ENCODE assay signal across 24 cellular contexts in genomic region chr9:27638716-27639115, GRCh38.
"Had no signal": no experiment of that assay in that cellular context is flagged by ENCODE, and none has a peak within 500 bp of the region (broad histone marks: within the 10 kb centered on the region; RNA-seq: fewer than 3 reads in every experiment).

No MANE protein-coding gene starts in this region.

- H3K4me1 ChIP-seq: colonic mucosa, gastroesophageal sphincter, left ventricle myocardium inferior, lower lobe of right lung, psoas muscle, stomach had no signal

- H3K4me1 Mint-ChIP-seq: nephron progenitor cell had no signal

- H3K27me3 ChIP-seq: colonic mucosa, gastroesophageal sphincter, spleen, stomach, transverse colon had no signal

- H3K36me3 ChIP-seq: colonic mucosa, gastroesophageal sphincter, left ventricle myocardium inferior, lower lobe of right lung, spleen, stomach, thoracic aorta, transverse colon had no signal

- H3K27ac Mint-ChIP-seq: nephron progenitor cell had no signal

- H3K9me3 Mint-ChIP-seq: nephron progenitor cell had no signal

- H3K36me3 Mint-ChIP-seq: naive B cell had no signal

- H3K4me3 Mint-ChIP-seq: naive B cell, nephron progenitor cell had no signal

- DNase-seq: cerebellar nuclear complex; colonic mucosa; dermis blood vessel endothelial cell; erythroblast; glutamatergic neuron; islet precursor cell; left ventricle myocardium inferior; lower lobe of right lung; mesenchymal stem cell; naive B cell; nephron progenitor cell; psoas muscle; retina; spleen; stimulated activated CD4-positive, alpha-beta T cell treated with anti-CD3 and anti-CD28 coated beads, Interleukin-15, amount 100 ng/mL, for 24 hours; stimulated activated CD4-positive, alpha-beta T cell treated with anti-CD3 and anti-CD28 coated beads, Interleukin-1b, Interleukin-23, amount 100 ng/mL, for 48 hours; stimulated activated CD4-positive, alpha-beta T cell treated with anti-CD3 and anti-CD28 coated beads, Interleukin-4, amount 100 ng/mL, for 24 hours; stimulated activated naive CD4-positive, alpha-beta T cell; stomach; substantia nigra; transverse colon had no signal

- H3K4me3 ChIP-seq: colonic mucosa, gastroesophageal sphincter, left ventricle myocardium inferior, lower lobe of right lung, psoas muscle, spleen, stomach, thoracic aorta, transverse colon had no signal

- ATAC-seq: gastroesophageal sphincter, lower lobe of right lung, psoas muscle, sciatic nerve had no signal

- H3K9me3 ChIP-seq: colonic mucosa, gastroesophageal sphincter, left ventricle myocardium inferior, lower lobe of right lung, psoas muscle, spleen, stomach, thoracic aorta, transverse colon had no signal

- H3K27ac ChIP-seq: colonic mucosa, gastroesophageal sphincter, left ventricle myocardium inferior, lower lobe of right lung, psoas muscle, spleen, stomach, thoracic aorta, transverse colon had no signal
